16 cellular contexts compared by ENCODE assay signal in the genomic region with DNA sequence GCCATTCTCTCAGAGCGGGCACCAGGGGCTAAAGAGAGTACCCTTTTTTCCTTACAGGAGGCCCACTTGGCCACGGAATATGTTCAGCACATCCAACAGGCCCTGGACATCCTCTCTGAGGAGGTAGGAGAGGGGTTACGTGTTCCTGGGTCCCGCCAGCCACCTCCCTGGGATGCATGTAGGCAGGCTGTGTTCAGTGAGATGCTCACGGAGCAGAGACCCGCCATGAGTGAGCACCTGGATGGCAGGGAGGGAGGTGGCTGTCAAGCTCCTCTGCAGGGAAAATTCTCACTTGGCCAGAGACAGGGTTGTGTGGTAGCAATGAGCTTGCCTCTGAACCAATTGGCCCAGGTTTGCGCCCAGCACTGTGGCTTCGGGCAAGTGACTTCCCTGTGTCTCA.
"Had no signal": no experiment of that assay in that cellular context is flagged by ENCODE, and none has a peak within 500 bp of the region (broad histone marks: within the 10 kb centered on the region; RNA-seq: fewer than 3 reads in every experiment).

No MANE protein-coding gene starts in this region.

- ATAC-seq: naive thymus-derived CD8-positive, alpha-beta T cell; sciatic nerve; stimulated activated naive CD8-positive, alpha-beta T cell treated with anti-CD3 and anti-CD28 coated beads, Interleukin-15, Interleukin-2, amounts not matched to agents 100 U/mL and 50 U/mL, for 24 hours had no signal

- DNase-seq: activated CD4-positive, alpha-beta T cell treated with anti-CD3 and anti-CD28 coated beads, Interleukin-2, amount 50 U/mL, for 48 hours; activated CD4-positive, CD25-positive, alpha-beta regulatory T cell treated with anti-CD3 and anti-CD28 coated beads, Interleukin-2, amount 50 U/mL, for 72 hours; activated naive CD4-positive, alpha-beta T cell treated with anti-CD3 and anti-CD28 coated beads, Interleukin-2, amount 50 U/mL, for 16 hours; amniotic stem cell; brain microvascular endothelial cell; foreskin melanocyte; RPMI8226; stimulated activated CD4-positive, alpha-beta T cell treated with anti-CD3 and anti-CD28 coated beads, Interleukin-2, amount 100 ng/mL, for 48 hours; stimulated activated naive CD8-positive, alpha-beta T cell treated with anti-CD3 and anti-CD28 coated beads, Interleukin-15, Interleukin-2, amounts not matched to agents 100 U/mL and 50 U/mL, for 24 hours; SW 1271 had no signal

- H3K4me3 Mint-ChIP-seq: activated T-helper 1 cell treated with anti-CD3 and anti-CD28 coated beads, Interleukin-12 subunit alpha, Interleukin-12 subunit beta, Interleukin-2, Interleukin-4 antibody, amounts not matched to agents 30 ng/mL and 10 ng/mL and 1 ng/mL, durations not matched to agents 14 hours and 24 hours and 36 hours had no signal

- H3K9me3 ChIP-seq: SJSA1 had no signal

- H3K27me3 ChIP-seq: brain microvascular endothelial cell, hepatocyte, SJSA1 had no signal

- H3K27me3 Mint-ChIP-seq: naive thymus-derived CD8-positive, alpha-beta T cell had no signal

- H3K27ac ChIP-seq: brain microvascular endothelial cell, SJSA1 had no signal

- H3K4me3 ChIP-seq: hepatocyte, lung, SJSA1 had no signal

- H3K36me3 ChIP-seq: brain microvascular endothelial cell, SJSA1 had no signal
